In the genomic region with DNA sequence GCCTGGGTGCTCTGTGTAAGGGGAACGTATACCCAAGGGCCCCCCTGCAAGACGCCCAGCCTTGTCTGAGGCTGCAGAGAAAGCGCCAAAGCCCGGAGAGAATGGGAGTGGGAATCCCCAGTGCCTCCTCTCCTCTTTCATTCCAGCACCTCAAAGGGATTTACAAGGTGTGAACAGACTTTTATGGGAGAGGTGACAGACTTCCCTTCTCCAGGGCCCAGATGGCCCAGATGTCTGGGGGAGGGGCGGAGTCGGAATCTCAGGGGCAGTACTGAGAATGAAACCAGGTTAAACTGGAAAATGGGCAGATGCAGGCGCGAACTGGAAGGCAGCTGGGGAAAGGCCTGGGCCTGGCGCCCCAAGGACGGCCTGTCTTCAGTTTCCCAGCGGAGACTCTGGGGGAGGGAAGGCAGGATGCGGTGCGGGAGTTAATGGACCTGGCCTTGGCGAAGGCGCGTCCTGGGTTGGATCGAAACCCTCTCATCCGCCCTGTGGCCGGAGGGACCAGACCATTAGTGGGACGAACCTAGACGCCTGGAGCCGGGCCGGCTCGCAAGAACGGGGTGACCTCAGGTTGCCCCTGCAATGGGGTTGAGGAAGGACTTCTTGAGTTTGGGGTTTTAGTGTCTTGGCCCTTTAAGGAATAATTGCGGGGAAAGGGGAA, we compare ENCODE assay signal across 1 cellular context.
TF ChIP-seq lines count a peak whose summit lies in the region.

No MANE protein-coding gene starts in this region.

TF ChIP-seq in IMR-90, 13 proteins besides CTCF, POLR2A, EP300 and RAD21:
- TF ChIP-seq MAZ (IDR thresholded peaks at IDR 0.05; ENCODE audit: borderline replicate concordance, low read depth, low read length) (no peak), NFE2L2 (IDR thresholded peaks at IDR 0.05; ENCODE audit: low read depth, low read length) (no peak), CEBPB (IDR thresholded peaks at IDR 0.05; ENCODE audit: low read depth, low read length) (no peak), RCOR1 (IDR thresholded peaks at IDR 0.05; ENCODE audit: insufficient replicate concordance, low read length) (no peak), MXI1 (IDR thresholded peaks at IDR 0.05; ENCODE audit: borderline replicate concordance, low read depth, low read length) (no peak), CHD1 (IDR thresholded peaks at IDR 0.05; ENCODE audit: low read depth, low read length) (no peak)
- TF ChIP-seq, protein P1, sequence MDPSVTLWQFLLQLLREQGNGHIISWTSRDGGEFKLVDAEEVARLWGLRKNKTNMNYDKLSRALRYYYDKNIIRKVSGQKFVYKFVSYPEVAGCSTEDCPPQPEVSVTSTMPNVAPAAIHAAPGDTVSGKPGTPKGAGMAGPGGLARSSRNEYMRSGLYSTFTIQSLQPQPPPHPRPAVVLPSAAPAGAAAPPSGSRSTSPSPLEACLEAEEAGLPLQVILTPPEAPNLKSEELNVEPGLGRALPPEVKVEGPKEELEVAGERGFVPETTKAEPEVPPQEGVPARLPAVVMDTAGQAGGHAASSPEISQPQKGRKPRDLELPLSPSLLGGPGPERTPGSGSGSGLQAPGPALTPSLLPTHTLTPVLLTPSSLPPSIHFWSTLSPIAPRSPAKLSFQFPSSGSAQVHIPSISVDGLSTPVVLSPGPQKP (IDR thresholded peaks at IDR 0.05; ENCODE audit: borderline replicate concordance, low read depth, low read length) = no peak
- TF ChIP-seq, protein P2, sequence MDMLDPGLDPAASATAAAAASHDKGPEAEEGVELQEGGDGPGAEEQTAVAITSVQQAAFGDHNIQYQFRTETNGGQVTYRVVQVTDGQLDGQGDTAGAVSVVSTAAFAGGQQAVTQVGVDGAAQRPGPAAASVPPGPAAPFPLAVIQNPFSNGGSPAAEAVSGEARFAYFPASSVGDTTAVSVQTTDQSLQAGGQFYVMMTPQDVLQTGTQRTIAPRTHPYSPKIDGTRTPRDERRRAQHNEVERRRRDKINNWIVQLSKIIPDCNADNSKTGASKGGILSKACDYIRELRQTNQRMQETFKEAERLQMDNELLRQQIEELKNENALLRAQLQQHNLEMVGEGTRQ (IDR thresholded peaks at IDR 0.05; ENCODE audit: low read depth, low read length) = no peak
